ENCODE assay signal across 8 cellular contexts in genomic region chr20:58691773-58692578, GRCh38. TPM values are rescaled to one million over a fixed set of nuclear protein-coding genes. Genes with fewer than 3 reads are reported as not detected.
DNase-seq lines count a peak whose midpoint lies in the region; ATAC-seq and TF ChIP-seq lines count a peak whose summit lies in the region.

No MANE protein-coding gene starts in this region.

- no peaks in the 10 kb centered on the region for H3K36me3 ChIP-seq in smooth muscle cell (ENCODE audit: low read depth)

- no peaks in the 10 kb centered on the region for H3K9me3 ChIP-seq in smooth muscle cell (replicated peaks; ENCODE audit: low read depth)

- no peaks in the 10 kb centered on the region for H3K27me3 Mint-ChIP-seq in activated CD8-positive, alpha-beta T cell treated with anti-CD3 and anti-CD28 coated beads, Interleukin-2, amount 10 ng/mL, durations not matched to agents 7 days and 5 days (ENCODE audit: low read depth)

- no peaks in the 10 kb centered on the region for H3K79me2 ChIP-seq in smooth muscle cell (ENCODE audit: low read depth)

- H3K27ac Mint-ChIP-seq in activated CD8-positive, alpha-beta T cell treated with anti-CD3 and anti-CD28 coated beads, Interleukin-2, amount 10 ng/mL, durations not matched to agents 7 days and 5 days, result peak overlapping the region; percentile 76

- intact Hi-C loops in left cardiac atrium (cut with DNase I), result no loop called here

- POLR2A ChIA-PET in activated CD8-positive, alpha-beta T cell treated with anti-CD3 and anti-CD28 coated beads, Interleukin-2, amount 10 ng/mL, durations not matched to agents 7 days and 5 days (lab: Charles Lee), result interaction anchor here (0.7 to 4.0 kb wide), 2 partner anchors 25 to 40 kb away, joined by 3 to 33 read pairs; partner anchors contain the start of gene STX16

- H3K4me3 Mint-ChIP-seq in activated CD8-positive, alpha-beta T cell treated with anti-CD3 and anti-CD28 coated beads, Interleukin-2, amount 10 ng/mL, durations not matched to agents 7 days and 5 days, result peak overlapping the region; percentile 23

- H3K4me3 ChIP-seq in smooth muscle cell, result no peak overlapping the region

- peaks cover 8% of the 10 kb centered on the region for H3F3A ChIP-seq in smooth muscle cell (ENCODE audit: low read depth)

- no peak for TF ChIP-seq CTCF in smooth muscle cell (IDR thresholded peaks at IDR 0.05; ENCODE audit: borderline replicate concordance, insufficient read depth, poor library complexity, severe bottlenecking)

- H3K27me3 ChIP-seq in smooth muscle cell (ENCODE audit: low read depth), result no peaks in the 10 kb centered on the region

- no peaks in the 10 kb centered on the region for H4K20me1 ChIP-seq in smooth muscle cell (ENCODE audit: low read depth)

- peak overlapping the region; percentile 69 for H3K4me2 ChIP-seq in smooth muscle cell

- peak overlapping the region; percentile 85 for H3K9ac ChIP-seq in smooth muscle cell (ENCODE audit: low read depth)

- H2AFZ ChIP-seq in smooth muscle cell (ENCODE audit: low read depth), result peak overlapping the region; percentile 43

- H3K36me3 Mint-ChIP-seq in activated CD8-positive, alpha-beta T cell treated with anti-CD3 and anti-CD28 coated beads, Interleukin-2, amount 10 ng/mL, durations not matched to agents 7 days and 5 days (ENCODE audit: low read depth), result peaks cover 14% of the 10 kb centered on the region

- CTCF ChIA-PET in activated CD8-positive, alpha-beta T cell treated with anti-CD3 and anti-CD28 coated beads, Interleukin-2, amount 10 ng/mL, durations not matched to agents 7 days and 5 days (lab: Charles Lee), result interaction anchor here (0.7 to 1.5 kb wide), 5 partner anchors 10 to 481 kb away, joined by 3 to 4 read pairs (median 3); partner anchors contain the start of gene STX16

- WGBS in smooth muscle cell (ENCODE audit: low lambda C conversion rate), result 66% methylated on average over 31 of the region's 31 CpGs

- peak overlapping the region; percentile 76 for H3K27ac ChIP-seq in smooth muscle cell (ENCODE audit: low read depth)

- peak; percentile 2 for ATAC-seq in HG03460 (IDR thresholded peaks at IDR 0.05; ENCODE audit: unreplicated experiment)
- no peak for ATAC-seq in activated CD8-positive, alpha-beta T cell treated with anti-CD3 and anti-CD28 coated beads, Interleukin-2, amount 10 ng/mL, durations not matched to agents 7 days and 5 days
- peak in 1 of 2 donors; percentile 70 for ATAC-seq in left cardiac atrium
- no peak for ATAC-seq in GM19467 (IDR thresholded peaks at IDR 0.05; ENCODE audit: unreplicated experiment)

- no peak for DNase-seq in activated CD8-positive, alpha-beta T cell treated with anti-CD3 and anti-CD28 coated beads, Interleukin-2, amount 10 ng/mL, durations not matched to agents 7 days and 5 days
- DNase-seq in left cardiac atrium (peak; percentile 76), smooth muscle cell (lab: John Stamatoyannopoulos, UW; ENCODE audit: unreplicated experiment) (no peak), NCI-H1417 (lab: John Stamatoyannopoulos, UW) (no peak), NCI-H1694 (lab: John Stamatoyannopoulos, UW) (no peak)
- DNase-seq in activated effector memory CD4-positive, alpha-beta T cell treated with anti-CD3 and anti-CD28 coated beads, Interleukin-2, amount 50 U/mL, for 16 hours, result no peak

- H3K4me1 Mint-ChIP-seq in activated CD8-positive, alpha-beta T cell treated with anti-CD3 and anti-CD28 coated beads, Interleukin-2, amount 10 ng/mL, durations not matched to agents 7 days and 5 days (ENCODE audit: low read depth), result peaks cover 20% of the 10 kb centered on the region

- H3K9me3 Mint-ChIP-seq in activated CD8-positive, alpha-beta T cell treated with anti-CD3 and anti-CD28 coated beads, Interleukin-2, amount 10 ng/mL, durations not matched to agents 7 days and 5 days (ENCODE audit: insufficient read depth), result no peaks in the 10 kb centered on the region

- H3K4me1 ChIP-seq in smooth muscle cell (ENCODE audit: low read depth), result peaks cover 8% of the 10 kb centered on the region

RNA-seq across cellular contexts. Expression of gene NPEPL1, which starts 0.6 kb away (rescaled TPM):
- 10 to 100 TPM; 22.9 to 26.8 TPM for total RNA-seq in activated CD8-positive, alpha-beta T cell treated with anti-CD3 and anti-CD28 coated beads, Interleukin-2, amount 10 ng/mL, durations not matched to agents 7 days and 5 days
- total RNA-seq in left cardiac atrium (10 to 100 TPM; 19.7 to 20.0 TPM), smooth muscle cell (12.1 and 17.7 TPM in 2 replicates)
- 32.9 and 46.7 TPM in 2 replicates for polyA plus RNA-seq in smooth muscle cell

RNA-seq across cellular contexts. Expression of gene STX16, which starts 40.9 kb away (rescaled TPM):
- total RNA-seq in activated CD8-positive, alpha-beta T cell treated with anti-CD3 and anti-CD28 coated beads, Interleukin-2, amount 10 ng/mL, durations not matched to agents 7 days and 5 days, result 100 to 1,000 TPM; 128 to 136 TPM
- total RNA-seq in left cardiac atrium, result 10 to 100 TPM; 22.8 to 32.0 TPM
- total RNA-seq in smooth muscle cell, result 31.3 and 35.8 TPM in 2 replicates
- 22.5 and 38.0 TPM in 2 replicates for polyA plus RNA-seq in smooth muscle cell
